Comparison of ENCODE assay signal across 11 cellular contexts in genomic region chr5:81819556-81820314, GRCh38.
A peak's percentile ranks its signal among the peaks of the same experiment; 100 is the strongest.
DNase-seq lines count a peak whose midpoint lies in the region; ATAC-seq and TF ChIP-seq lines count a peak whose summit lies in the region.
"Had no signal": no experiment of that assay in that cellular context is flagged by ENCODE, and none has a peak within 500 bp of the region (broad histone marks: within the 10 kb centered on the region; RNA-seq: fewer than 3 reads in every experiment).

No MANE protein-coding gene starts in this region.

- H3K27ac Mint-ChIP-seq in naive thymus-derived CD8-positive, alpha-beta T cell, result peak overlapping the region in 8 of 10 donors; percentile 17 to 79 (median 60)
- H3K27ac Mint-ChIP-seq in T-cell, result peak overlapping the region in 1 of 2 donors; percentile 40

- H3K4me3 ChIP-seq in brain microvascular endothelial cell (ENCODE audit: low read depth, low read length), result no peak overlapping the region
- H3K4me3 ChIP-seq: ovary had no signal

- TF ChIP-seq CTCF in brain microvascular endothelial cell (IDR thresholded peaks at IDR 0.05; ENCODE audit: low read depth, low read length, missing control alignments), result no peak

- DNase-seq in NCI-H2029 (lab: John Stamatoyannopoulos, UW) (peak; percentile 22), NCI-H2029 treated with DMSO at 0.1 percent for 48 hours (lab: John Stamatoyannopoulos, UW) (no peak), LHCN-M2 (ENCODE audit: low read depth) (peak; percentile 74), brain microvascular endothelial cell (peak; percentile 39), COLO668 (lab: John Stamatoyannopoulos, UW; ENCODE audit: unreplicated experiment) (no peak), T-cell (no peak)
- DNase-seq in naive thymus-derived CD8-positive, alpha-beta T cell, result no peak
- DNase-seq: activated CD4-positive, alpha-beta T cell treated with anti-CD3 and anti-CD28 coated beads for 48 hours; ovary had no signal

- H3K27me3 Mint-ChIP-seq in naive thymus-derived CD8-positive, alpha-beta T cell, result no peaks in the 10 kb centered on the region
- H3K27me3 Mint-ChIP-seq in T-cell, result no peaks in the 10 kb centered on the region

- H3K27me3 ChIP-seq in brain microvascular endothelial cell (replicated peaks), result no peaks in the 10 kb centered on the region
- H3K27me3 ChIP-seq: ovary had no signal

- ATAC-seq in naive thymus-derived CD8-positive, alpha-beta T cell, result no peak
- ATAC-seq in T-cell (replicated peaks in 1 of 4) (no peak), GM18861 (IDR thresholded peaks at IDR 0.05; ENCODE audit: unreplicated experiment) (no peak)
- ATAC-seq: Panc1 had no signal

- in situ Hi-C loops in brain microvascular endothelial cell (cut with HindIII; ENCODE audit: low pct_ligation_motif_present, low sequenced_read_pairs), result no loop called here

- H3K4me1 Mint-ChIP-seq in naive thymus-derived CD8-positive, alpha-beta T cell, result peaks cover 29 to 48% (median 42%) of the 10 kb centered on the region in 4 donors
- peaks cover 42 to 45% (median 43%) of the 10 kb centered on the region in 3 donors for H3K4me1 Mint-ChIP-seq in T-cell

- no peaks in the 10 kb centered on the region for H3K36me3 Mint-ChIP-seq in naive thymus-derived CD8-positive, alpha-beta T cell
- H3K36me3 Mint-ChIP-seq in T-cell, result no peaks in the 10 kb centered on the region

- no peak overlapping the region for H3K4me3 Mint-ChIP-seq in naive thymus-derived CD8-positive, alpha-beta T cell
- H3K4me3 Mint-ChIP-seq in T-cell, result no peak overlapping the region

- H3K27ac ChIP-seq in brain microvascular endothelial cell, result peak overlapping the region; percentile 8
- H3K27ac ChIP-seq: ovary had no signal

- no peaks in the 10 kb centered on the region for H3K36me3 ChIP-seq in brain microvascular endothelial cell (replicated peaks)
- H3K36me3 ChIP-seq: ovary had no signal

- CTCF ChIA-PET in T-cell (lab: Charles Lee), result no interaction called here

- POLR2A ChIA-PET in naive thymus-derived CD8-positive, alpha-beta T cell (lab: Charles Lee), result interaction anchor here (0.7 to 1.3 kb wide), 2 partner anchors 32 kb away, joined by 3 read pairs; no protein-coding TSS in a partner anchor
- POLR2A ChIA-PET in T-cell (lab: Charles Lee), result no interaction called here

- peaks cover 0 to 3% (median 0%) of the 10 kb centered on the region in 9 donors for H3K9me3 Mint-ChIP-seq in naive thymus-derived CD8-positive, alpha-beta T cell
- H3K9me3 Mint-ChIP-seq in T-cell, result peaks cover 0 to 3% (median 0%) of the 10 kb centered on the region in 3 donors

Comparison
In these comparisons a context has a peak if more than half of its experiments do, and no peak if none do; other contexts are left out.
1. DNase-seq: peak in NCI-H2029 (single experiment), LHCN-M2 (single experiment) and brain microvascular endothelial cell (single experiment); none in NCI-H2029 treated with DMSO at 0.1 percent for 48 hours (single experiment), naive thymus-derived CD8-positive, alpha-beta T cell (0 of 10), COLO668 (single experiment) and T-cell (0 of 34).